1 cellular context compared by ENCODE assay signal in genomic region chr12:12273291-12273957, GRCh38.
TF ChIP-seq lines count a peak whose summit lies in the region.

No MANE protein-coding gene starts in this region.

TF ChIP-seq in H1, 55 proteins besides CTCF, POLR2A, EP300 and RAD21 (continued from another document):
- no peak for TF ChIP-seq RNF2 (IDR thresholded peaks at IDR 0.05; ENCODE audit: borderline replicate concordance, low read depth, low read length, missing control alignments, poor library complexity, severe bottlenecking)
- TF ChIP-seq YY1 (IDR thresholded peaks at IDR 0.05; ENCODE audit: low read depth, low read length) = no peak
- no peak for TF ChIP-seq CREB1 (IDR thresholded peaks at IDR 0.05)
- no peak for TF ChIP-seq RBBP5 (IDR thresholded peaks at IDR 0.05; ENCODE audit: borderline replicate concordance, low read depth, low read length)
- no peak for TF ChIP-seq GTF2F1 (IDR thresholded peaks at IDR 0.05; ENCODE audit: borderline replicate concordance, low read depth, low read length)
- no peak for TF ChIP-seq FOSL1 (IDR thresholded peaks at IDR 0.05; ENCODE audit: insufficient read depth, low read depth, low read length)
- no peak for TF ChIP-seq RFX5 (IDR thresholded peaks at IDR 0.05; ENCODE audit: borderline replicate concordance, low read depth, low read length)
- no peak for TF ChIP-seq SAP30 (IDR thresholded peaks at IDR 0.05; ENCODE audit: insufficient read depth, insufficient replicate concordance, low read length)
- no peak for TF ChIP-seq POLR2AphosphoS5 (IDR thresholded peaks at IDR 0.05; ENCODE audit: low read depth, low read length)
- TF ChIP-seq USF2 (IDR thresholded peaks at IDR 0.05; ENCODE audit: low read length) = no peak
- no peak for TF ChIP-seq MAX (IDR thresholded peaks at IDR 0.05)
- TF ChIP-seq EZH2 (IDR thresholded peaks at IDR 0.05; ENCODE audit: low read depth, low read length, severe bottlenecking) = no peak
- TF ChIP-seq TAF1 (IDR thresholded peaks at IDR 0.05; ENCODE audit: low read depth, low read length) = no peak
- no peak for TF ChIP-seq CBX5 (IDR thresholded peaks at IDR 0.05; ENCODE audit: low read depth, low read length)
- TF ChIP-seq SP1 (IDR thresholded peaks at IDR 0.05; ENCODE audit: low read depth, low read length) = no peak
- no peak for TF ChIP-seq ATF3 (IDR thresholded peaks at IDR 0.05; ENCODE audit: insufficient read depth, low read depth, low read length)
- TF ChIP-seq BRCA1 (IDR thresholded peaks at IDR 0.05; ENCODE audit: low read depth, low read length) = no peak
- no peak for TF ChIP-seq SUZ12 (IDR thresholded peaks at IDR 0.05; ENCODE audit: low read length)
